11 cellular contexts compared by ENCODE assay signal in the genomic region with DNA sequence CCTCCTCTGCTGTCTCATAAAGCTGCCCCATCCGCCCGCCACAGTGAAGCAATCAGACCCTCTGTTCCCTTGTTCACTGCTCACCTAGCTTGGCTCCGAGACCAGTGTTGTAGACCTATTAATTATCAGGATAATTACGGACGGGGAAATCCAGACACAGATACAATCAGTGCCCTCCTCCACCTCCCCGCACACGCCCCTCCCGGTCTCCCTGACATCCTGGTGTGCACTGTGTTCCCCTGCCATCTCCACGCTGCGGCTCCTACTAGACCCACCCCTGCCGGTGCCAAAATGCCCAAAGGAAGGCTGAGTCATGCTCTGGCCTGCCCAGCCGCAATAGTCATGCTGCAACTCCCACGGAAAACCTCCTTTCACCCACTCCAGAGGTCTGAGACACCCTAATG.
DNase-seq lines count a peak whose midpoint lies in the region; ATAC-seq, FAIRE-seq and TF ChIP-seq lines count a peak whose summit lies in the region.
"Had no signal": no experiment of that assay in that cellular context is flagged by ENCODE, and none has a peak within 500 bp of the region (broad histone marks: within the 10 kb centered on the region; RNA-seq: fewer than 3 reads in every experiment).

No MANE protein-coding gene starts in this region.

- H3K4me1 ChIP-seq in GM23338 (ENCODE audit: insufficient read depth), result peaks cover 23% of the 10 kb centered on the region

- H3K27ac ChIP-seq in GM23338 (ENCODE audit: low read depth), result no peak overlapping the region
- H3K27ac ChIP-seq in coronary artery, result no peak overlapping the region
- H3K27ac ChIP-seq: ovary had no signal

- no peak for FAIRE-seq in GM19239 (lab: Jason Lieb, UNC)

- no peaks in the 10 kb centered on the region; the same call in none of the 2 replicates for H3K27me3 ChIP-seq in GM23338 (ENCODE audit: insufficient read depth)
- H3K27me3 ChIP-seq: ovary had no signal

- no peak overlapping the region for H3K4me2 ChIP-seq in GM23338

- no peaks in the 10 kb centered on the region for H3K9me2 ChIP-seq in GM23338 (ENCODE audit: insufficient read depth)

- peaks cover 4% of the 10 kb centered on the region; the same call in 1 of the 3 replicates for H3K9me3 Mint-ChIP-seq in GM23338

- H3K79me2 ChIP-seq in GM23338 (replicated peaks; ENCODE audit: insufficient read depth), result no peaks in the 10 kb centered on the region

- H3K36me3 ChIP-seq in GM23338 (ENCODE audit: insufficient read depth), result no peaks in the 10 kb centered on the region
- H3K36me3 ChIP-seq: ovary had no signal

- ATAC-seq in GM23338, result no peak
- no peak for ATAC-seq in HG03097 (IDR thresholded peaks at IDR 0.05; ENCODE audit: low FRiP score, unreplicated experiment)
- ATAC-seq in HG03139 (IDR thresholded peaks at IDR 0.05; ENCODE audit: unreplicated experiment), result no peak

- TF ChIP-seq CTCF in GM23338 (conservative IDR thresholded peaks at IDR 0.05; ENCODE audit: low read depth in 2 of 2) (no peak), coronary artery (IDR thresholded peaks at IDR 0.05) (no peak)

- no peaks in the 10 kb centered on the region for H4K20me1 ChIP-seq in GM23338 (replicated peaks; ENCODE audit: insufficient read depth)

- DNase-seq in GM23338 (ENCODE audit: low spot score) (no peak), NCI-H2227 (lab: John Stamatoyannopoulos, UW; ENCODE audit: unreplicated experiment) (peak; percentile 22), coronary artery (ENCODE audit: low spot score) (peak; percentile 75), renal cortical epithelial cell (ENCODE audit: low read depth) (peak; percentile 79), GM19239 (ENCODE audit: insufficient read length, low spot score) (no peak), NOMO-1 treated with DMSO at 0.1 percent for 48 hours (lab: John Stamatoyannopoulos, UW; ENCODE audit: unreplicated experiment) (no peak)
- DNase-seq: activated CD4-positive, CD25-positive, alpha-beta regulatory T cell; hippocampal formation had no signal

- peaks cover 32% of the 10 kb centered on the region for H3K4me1 Mint-ChIP-seq in GM23338

- peak overlapping the region; percentile 97 for H2AFZ ChIP-seq in GM23338

- no peaks in the 10 kb centered on the region for H3K36me3 Mint-ChIP-seq in GM23338 (ENCODE audit: low read depth)

- peaks cover 4% of the 10 kb centered on the region for H3K27me3 Mint-ChIP-seq in GM23338 (ENCODE audit: insufficient read depth, low read depth, poor library complexity)

- H3K4me3 ChIP-seq in GM23338 (no peak overlapping the region), coronary artery (no peak overlapping the region)
- H3K4me3 ChIP-seq: ovary had no signal

- no peaks in the 10 kb centered on the region for H3F3A ChIP-seq in GM23338 (replicated peaks; ENCODE audit: low read depth)

- H3K27ac Mint-ChIP-seq in GM23338, result 0 out of 2 replicates have a peak overlapping the region, but pooled peaks have one; percentile 56

- H3K4me3 Mint-ChIP-seq in GM23338, result no peak overlapping the region; the same call in 2 of the 3 replicates

TF ChIP-seq in GM23338, 12 proteins besides CTCF, POLR2A, EP300 and RAD21 (continues in another document):
- TF ChIP-seq JUNB (IDR thresholded peaks at IDR 0.05; ENCODE audit: unreplicated experiment) (no peak), ZNF331 (CRISPR knock-in tag; IDR thresholded peaks at IDR 0.05; ENCODE audit: low read depth) (no peak), EZH2phosphoT487 (IDR thresholded peaks at IDR 0.05; ENCODE audit: unreplicated experiment) (no peak), ZNF114 (CRISPR knock-in tag; IDR thresholded peaks at IDR 0.05) (no peak)
- TF ChIP-seq, protein P1, sequence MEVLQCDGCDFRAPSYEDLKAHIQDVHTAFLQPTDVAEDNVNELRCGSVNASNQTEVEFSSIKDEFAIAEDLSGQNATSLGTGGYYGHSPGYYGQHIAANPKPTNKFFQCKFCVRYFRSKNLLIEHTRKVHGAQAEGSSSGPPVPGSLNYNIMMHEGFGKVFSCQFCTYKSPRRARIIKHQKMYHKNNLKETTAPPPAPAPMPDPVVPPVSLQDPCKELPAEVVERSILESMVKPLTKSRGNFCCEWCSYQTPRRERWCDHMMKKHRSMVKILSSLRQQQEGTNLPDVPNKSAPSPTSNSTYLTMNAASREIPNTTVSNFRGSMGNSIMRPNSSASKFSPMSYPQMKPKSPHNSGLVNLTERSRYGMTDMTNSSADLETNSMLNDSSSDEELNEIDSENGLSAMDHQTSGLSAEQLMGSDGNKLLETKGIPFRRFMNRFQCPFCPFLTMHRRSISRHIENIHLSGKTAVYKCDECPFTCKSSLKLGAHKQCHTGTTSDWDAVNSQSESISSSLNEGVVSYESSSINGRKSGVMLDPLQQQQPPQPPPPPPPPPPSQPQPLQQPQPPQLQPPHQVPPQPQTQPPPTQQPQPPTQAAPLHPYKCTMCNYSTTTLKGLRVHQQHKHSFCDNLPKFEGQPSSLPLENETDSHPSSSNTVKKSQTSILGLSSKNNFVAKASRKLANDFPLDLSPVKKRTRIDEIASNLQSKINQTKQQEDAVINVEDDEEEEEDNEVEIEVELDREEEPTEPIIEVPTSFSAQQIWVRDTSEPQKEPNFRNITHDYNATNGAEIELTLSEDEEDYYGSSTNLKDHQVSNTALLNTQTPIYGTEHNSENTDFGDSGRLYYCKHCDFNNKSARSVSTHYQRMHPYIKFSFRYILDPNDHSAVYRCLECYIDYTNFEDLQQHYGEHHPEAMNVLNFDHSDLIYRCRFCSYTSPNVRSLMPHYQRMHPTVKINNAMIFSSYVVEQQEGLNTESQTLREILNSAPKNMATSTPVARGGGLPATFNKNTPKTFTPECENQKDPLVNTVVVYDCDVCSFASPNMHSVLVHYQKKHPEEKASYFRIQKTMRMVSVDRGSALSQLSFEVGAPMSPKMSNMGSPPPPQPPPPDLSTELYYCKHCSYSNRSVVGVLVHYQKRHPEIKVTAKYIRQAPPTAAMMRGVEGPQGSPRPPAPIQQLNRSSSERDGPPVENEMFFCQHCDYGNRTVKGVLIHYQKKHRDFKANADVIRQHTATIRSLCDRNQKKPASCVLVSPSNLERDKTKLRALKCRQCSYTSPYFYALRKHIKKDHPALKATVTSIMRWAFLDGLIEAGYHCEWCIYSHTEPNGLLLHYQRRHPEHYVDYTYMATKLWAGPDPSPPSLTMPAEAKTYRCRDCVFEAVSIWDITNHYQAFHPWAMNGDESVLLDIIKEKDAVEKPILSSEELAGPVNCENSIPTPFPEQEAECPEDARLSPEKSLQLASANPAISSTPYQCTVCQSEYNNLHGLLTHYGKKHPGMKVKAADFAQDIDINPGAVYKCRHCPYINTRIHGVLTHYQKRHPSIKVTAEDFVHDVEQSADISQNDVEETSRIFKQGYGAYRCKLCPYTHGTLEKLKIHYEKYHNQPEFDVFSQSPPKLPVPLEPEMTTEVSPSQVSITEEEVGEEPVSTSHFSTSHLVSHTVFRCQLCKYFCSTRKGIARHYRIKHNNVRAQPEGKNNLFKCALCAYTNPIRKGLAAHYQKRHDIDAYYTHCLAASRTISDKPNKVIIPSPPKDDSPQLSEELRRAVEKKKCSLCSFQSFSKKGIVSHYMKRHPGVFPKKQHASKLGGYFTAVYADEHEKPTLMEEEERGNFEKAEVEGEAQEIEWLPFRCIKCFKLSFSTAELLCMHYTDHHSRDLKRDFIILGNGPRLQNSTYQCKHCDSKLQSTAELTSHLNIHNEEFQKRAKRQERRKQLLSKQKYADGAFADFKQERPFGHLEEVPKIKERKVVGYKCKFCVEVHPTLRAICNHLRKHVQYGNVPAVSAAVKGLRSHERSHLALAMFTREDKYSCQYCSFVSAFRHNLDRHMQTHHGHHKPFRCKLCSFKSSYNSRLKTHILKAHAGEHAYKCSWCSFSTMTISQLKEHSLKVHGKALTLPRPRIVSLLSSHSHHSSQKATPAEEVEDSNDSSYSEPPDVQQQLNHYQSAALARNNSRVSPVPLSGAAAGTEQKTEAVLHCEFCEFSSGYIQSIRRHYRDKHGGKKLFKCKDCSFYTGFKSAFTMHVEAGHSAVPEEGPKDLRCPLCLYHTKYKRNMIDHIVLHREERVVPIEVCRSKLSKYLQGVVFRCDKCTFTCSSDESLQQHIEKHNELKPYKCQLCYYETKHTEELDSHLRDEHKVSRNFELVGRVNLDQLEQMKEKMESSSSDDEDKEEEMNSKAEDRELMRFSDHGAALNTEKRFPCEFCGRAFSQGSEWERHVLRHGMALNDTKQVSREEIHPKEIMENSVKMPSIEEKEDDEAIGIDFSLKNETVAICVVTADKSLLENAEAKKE (CRISPR knock-in tag; IDR thresholded peaks at IDR 0.05), result no peak
- TF ChIP-seq, protein P2, sequence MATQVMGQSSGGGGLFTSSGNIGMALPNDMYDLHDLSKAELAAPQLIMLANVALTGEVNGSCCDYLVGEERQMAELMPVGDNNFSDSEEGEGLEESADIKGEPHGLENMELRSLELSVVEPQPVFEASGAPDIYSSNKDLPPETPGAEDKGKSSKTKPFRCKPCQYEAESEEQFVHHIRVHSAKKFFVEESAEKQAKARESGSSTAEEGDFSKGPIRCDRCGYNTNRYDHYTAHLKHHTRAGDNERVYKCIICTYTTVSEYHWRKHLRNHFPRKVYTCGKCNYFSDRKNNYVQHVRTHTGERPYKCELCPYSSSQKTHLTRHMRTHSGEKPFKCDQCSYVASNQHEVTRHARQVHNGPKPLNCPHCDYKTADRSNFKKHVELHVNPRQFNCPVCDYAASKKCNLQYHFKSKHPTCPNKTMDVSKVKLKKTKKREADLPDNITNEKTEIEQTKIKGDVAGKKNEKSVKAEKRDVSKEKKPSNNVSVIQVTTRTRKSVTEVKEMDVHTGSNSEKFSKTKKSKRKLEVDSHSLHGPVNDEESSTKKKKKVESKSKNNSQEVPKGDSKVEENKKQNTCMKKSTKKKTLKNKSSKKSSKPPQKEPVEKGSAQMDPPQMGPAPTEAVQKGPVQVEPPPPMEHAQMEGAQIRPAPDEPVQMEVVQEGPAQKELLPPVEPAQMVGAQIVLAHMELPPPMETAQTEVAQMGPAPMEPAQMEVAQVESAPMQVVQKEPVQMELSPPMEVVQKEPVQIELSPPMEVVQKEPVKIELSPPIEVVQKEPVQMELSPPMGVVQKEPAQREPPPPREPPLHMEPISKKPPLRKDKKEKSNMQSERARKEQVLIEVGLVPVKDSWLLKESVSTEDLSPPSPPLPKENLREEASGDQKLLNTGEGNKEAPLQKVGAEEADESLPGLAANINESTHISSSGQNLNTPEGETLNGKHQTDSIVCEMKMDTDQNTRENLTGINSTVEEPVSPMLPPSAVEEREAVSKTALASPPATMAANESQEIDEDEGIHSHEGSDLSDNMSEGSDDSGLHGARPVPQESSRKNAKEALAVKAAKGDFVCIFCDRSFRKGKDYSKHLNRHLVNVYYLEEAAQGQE (IDR thresholded peaks at IDR 0.05; ENCODE audit: unreplicated experiment), result no peak
- TF ChIP-seq, protein P3, sequence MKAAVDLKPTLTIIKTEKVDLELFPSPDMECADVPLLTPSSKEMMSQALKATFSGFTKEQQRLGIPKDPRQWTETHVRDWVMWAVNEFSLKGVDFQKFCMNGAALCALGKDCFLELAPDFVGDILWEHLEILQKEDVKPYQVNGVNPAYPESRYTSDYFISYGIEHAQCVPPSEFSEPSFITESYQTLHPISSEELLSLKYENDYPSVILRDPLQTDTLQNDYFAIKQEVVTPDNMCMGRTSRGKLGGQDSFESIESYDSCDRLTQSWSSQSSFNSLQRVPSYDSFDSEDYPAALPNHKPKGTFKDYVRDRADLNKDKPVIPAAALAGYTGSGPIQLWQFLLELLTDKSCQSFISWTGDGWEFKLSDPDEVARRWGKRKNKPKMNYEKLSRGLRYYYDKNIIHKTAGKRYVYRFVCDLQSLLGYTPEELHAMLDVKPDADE (IDR thresholded peaks at IDR 0.05), result no peak

Comparison
In these comparisons a context has a peak if more than half of its experiments do, and no peak if none do; other contexts are left out.
1. DNase-seq: peak in NCI-H2227 (single experiment), coronary artery (single experiment) and renal cortical epithelial cell (single experiment); none in GM23338 (single experiment), GM19239 (single experiment) and NOMO-1 treated with DMSO at 0.1 percent for 48 hours (single experiment).